8 cellular contexts compared by ENCODE assay signal in the genomic region with DNA sequence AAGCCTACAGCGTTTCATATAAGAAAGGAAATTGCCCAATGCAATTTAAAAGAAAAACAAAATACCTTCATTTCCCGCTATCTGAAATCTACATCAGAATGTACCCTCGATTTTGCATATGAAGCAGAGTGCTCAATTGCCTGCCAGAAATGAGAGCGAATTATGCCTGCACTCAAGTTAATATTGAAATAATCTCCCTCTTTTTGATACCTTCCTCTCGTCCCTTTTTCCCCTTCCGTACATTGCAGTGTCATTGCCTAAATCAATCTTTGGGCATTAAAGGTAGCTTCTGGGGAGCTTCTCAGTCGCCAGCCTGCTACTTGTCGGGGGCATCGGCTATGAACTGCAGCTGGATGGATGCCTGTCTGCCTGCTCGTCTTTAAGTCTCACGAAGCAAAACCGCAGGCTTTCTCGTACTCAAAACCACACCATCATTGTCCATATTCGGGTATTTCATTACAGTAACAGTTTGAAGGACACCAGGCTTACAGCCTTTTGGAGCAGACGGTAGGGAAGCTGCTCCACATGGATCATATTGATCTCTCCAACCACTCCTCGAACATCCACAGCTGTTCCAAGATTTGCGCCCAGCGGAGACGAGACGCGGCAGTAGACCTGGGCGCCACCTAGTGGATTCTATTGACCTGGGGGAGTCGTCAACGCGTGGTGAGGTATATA.
A peak's percentile ranks its signal among the peaks of the same experiment; 100 is the strongest.
DNase-seq lines count a peak whose midpoint lies in the region; ATAC-seq, FAIRE-seq and TF ChIP-seq lines count a peak whose summit lies in the region.

No MANE protein-coding gene starts in this region.

- no peaks in the 10 kb centered on the region for H3K9me3 ChIP-seq in gastroesophageal sphincter
- H3K9me3 ChIP-seq in suprapubic skin: no peaks in the 10 kb centered on the region

- WGBS in gastroesophageal sphincter (ENCODE audit: low coverage in 1 of 2), 2 donors: 3 to 9% methylated on average over 19 to 21 of the region's 25 CpGs
- 4% methylated on average over 25 of the region's 25 CpGs for WGBS in suprapubic skin

- H3K36me3 ChIP-seq in gastroesophageal sphincter (no peaks in the 10 kb centered on the region), suprapubic skin (no peaks in the 10 kb centered on the region)

- DNase-seq in ELR (ENCODE audit: low read depth) (peak; percentile 86), H54 (ENCODE audit: insufficient read length, low spot score) (peak; percentile 30), LNCaP clone FGC (ENCODE audit: low read depth) (no peak), RWPE1 (ENCODE audit: low spot score) (peak; percentile 77), occipital lobe (lab: John Stamatoyannopoulos, UW) (peak; percentile 53), suprapubic skin (ENCODE audit: low spot score in 2 of 2) (peak; percentile 82 to 87)
- peak; percentile 49 for DNase-seq in activated T-helper 9 cell treated with anti-CD3 and anti-CD28 coated beads, Interleukin-2, amount 50 U/mL, for 16 hours (ENCODE audit: low read depth)

- H3K27me3 ChIP-seq in gastroesophageal sphincter: peaks cover 80% of the 10 kb centered on the region
- H3K27me3 ChIP-seq in suprapubic skin: peaks cover 34% of the 10 kb centered on the region

- FAIRE-seq in H54 (lab: Jason Lieb, UNC): peak; percentile 91

- CTCF ChIA-PET in RWPE1 (lab: Yijun Ruan, JAX): interaction anchor here (0.5 to 1.7 kb wide), 34 partner anchors 8 to 1795 kb away, joined by 3 to 8 read pairs (median 3); no protein-coding TSS in a partner anchor

- TF ChIP-seq EP300 in gastroesophageal sphincter (IDR thresholded peaks at IDR 0.05) (no peak), suprapubic skin (IDR thresholded peaks at IDR 0.05) (no peak)

- H3K4me3 ChIP-seq in LNCaP clone FGC (ENCODE audit: low read depth, low read length) (no peak overlapping the region; the same call in 1 of the 2 replicates), gastroesophageal sphincter (peak overlapping the region; percentile 2 to 42), suprapubic skin (peak overlapping the region; percentile 49)

- H3K4me1 ChIP-seq in gastroesophageal sphincter (peaks cover 0 to 14% (median 3%) of the 10 kb centered on the region in 3 donors), suprapubic skin (peaks cover 19% of the 10 kb centered on the region)

- H3K27ac ChIP-seq in RWPE1 (no peak overlapping the region), gastroesophageal sphincter (no peak overlapping the region), suprapubic skin (no peak overlapping the region)

- POLR2A ChIA-PET in RWPE1 (lab: Yijun Ruan, JAX; ENCODE audit: low non-redundant PET): no interaction called here

- TF ChIP-seq POLR2A in H54 (IDR thresholded peaks at IDR 0.05; ENCODE audit: low read depth, low read length): no peak
- no peak for TF ChIP-seq POLR2A in gastroesophageal sphincter (IDR thresholded peaks at IDR 0.05)
- no peak for TF ChIP-seq POLR2A in suprapubic skin (IDR thresholded peaks at IDR 0.05)

- TF ChIP-seq CTCF in LNCaP clone FGC (IDR thresholded peaks at IDR 0.05; ENCODE audit: control insufficient read depth, extremely low read depth, insufficient read depth) (peak; percentile 86), RWPE1 (conservative IDR thresholded peaks at IDR 0.05; ENCODE audit: low read depth) (peak; percentile 95), gastroesophageal sphincter (IDR thresholded peaks at IDR 0.05) (peak; percentile 43 to 77 (median 56)), suprapubic skin (IDR thresholded peaks at IDR 0.05) (peak; percentile 50 to 68)

- ATAC-seq in gastroesophageal sphincter: peak; percentile 76
